Comparison of ENCODE assay signal across 8 cellular contexts in genomic region chr14:70601162-70601561, GRCh38. TPM values are rescaled to one million over a fixed set of nuclear protein-coding genes. Genes with fewer than 3 reads are reported as not detected.
DNase-seq lines count a peak whose midpoint lies in the region; ATAC-seq and TF ChIP-seq lines count a peak whose summit lies in the region.

No MANE protein-coding gene starts in this region.

- H3F3A ChIP-seq in PC-9 (ENCODE audit: insufficient read depth, low read depth), result no peaks in the 10 kb centered on the region; the same call in 1 of the 2 replicates

- H3K27me3 ChIP-seq in PC-9 (ENCODE audit: insufficient read depth, low read depth) (no peaks in the 10 kb centered on the region), fibroblast of lung (ENCODE audit: control insufficient read depth, insufficient read depth, low read length) (no peaks in the 10 kb centered on the region), rectal smooth muscle tissue (ENCODE audit: control insufficient read depth, insufficient read depth, low read length) (no peaks in the 10 kb centered on the region), aorta (ENCODE audit: control insufficient read depth in 1 of 2, insufficient read depth in 2 of 2, low read length in 1 of 2) (no peaks in the 10 kb centered on the region)

- H3K4me3 ChIP-seq in PC-9, result peak overlapping the region; percentile 64
- peak overlapping the region; percentile 39 to 79 (median 50) for H3K4me3 ChIP-seq in fibroblast of lung (replicated peaks in 1 of 4; ENCODE audit: control extremely low read depth in 1 of 4, insufficient read depth in 1 of 4, low read depth in 3 of 4, low read length in 4 of 4)
- peak overlapping the region; percentile 68 for H3K4me3 ChIP-seq in rectal smooth muscle tissue (ENCODE audit: low read length)
- H3K4me3 ChIP-seq in aorta (ENCODE audit: low read length in 2 of 2), result peak overlapping the region in 1 of 2 donors; percentile 61

- CTCF ChIA-PET in PC-9 (lab: Charles Lee), result interaction anchor here (0.5 to 0.8 kb wide), 4 partner anchors 103 to 208 kb away, joined by 3 to 5 read pairs (median 3); no protein-coding TSS in a partner anchor

- H3K27ac ChIP-seq in PC-9, result peak overlapping the region; percentile 51
- H3K27ac ChIP-seq in fibroblast of lung (ENCODE audit: insufficient read depth, low read length), result no peak overlapping the region
- H3K27ac ChIP-seq in rectal smooth muscle tissue (ENCODE audit: low read depth, low read length), result no peak overlapping the region
- no peak overlapping the region for H3K27ac ChIP-seq in aorta (ENCODE audit: low read depth in 1 of 2, low read length in 2 of 2)

- peaks cover 11% of the 10 kb centered on the region; the same call in 1 of the 2 replicates for H3K36me3 ChIP-seq in PC-9 (ENCODE audit: low read depth)
- no peaks in the 10 kb centered on the region for H3K36me3 ChIP-seq in fibroblast of lung (ENCODE audit: control insufficient read depth, insufficient read depth, low read length)
- H3K36me3 ChIP-seq in rectal smooth muscle tissue (ENCODE audit: control insufficient read depth, insufficient read depth, low read length), result peaks cover 1% of the 10 kb centered on the region
- no peaks in the 10 kb centered on the region for H3K36me3 ChIP-seq in aorta (ENCODE audit: control insufficient read depth in 1 of 2, insufficient read depth in 2 of 2, low read length in 1 of 2)

- ATAC-seq in aorta (ENCODE audit: low FRiP score), result no peak

- no peak for TF ChIP-seq CTCF in PC-9 (conservative IDR thresholded peaks at IDR 0.05)
- no peak for TF ChIP-seq CTCF in fibroblast of lung (conservative IDR thresholded peaks at IDR 0.05 in 1 of 2, IDR thresholded peaks at IDR 0.05 in 1 of 2; ENCODE audit: low read depth in 1 of 2, low read length in 2 of 2)

- intact Hi-C loops in PC-9 (cut with micrococcal nuclease; ENCODE audit: unreplicated experiment), result loop anchor here (2.0 to 5.0 kb wide), 2 partner anchors 66 to 306 kb away; partner anchors contain the start of gene PCNX1
- intact Hi-C loops in aorta (cut with DNase I), result loop anchor here in 1 of 2 donors (5.0 kb wide), 1 partner anchor 111 kb away; no protein-coding TSS in a partner anchor

- H3K9ac ChIP-seq in fibroblast of lung (ENCODE audit: insufficient read depth, low read length) (no peak overlapping the region), rectal smooth muscle tissue (ENCODE audit: low read length) (no peak overlapping the region)

- 7 to 8% methylated on average over 3 of the region's 3 CpGs for WGBS in aorta, 2 donors

- BruUV-seq in PC-9 (replicated peaks; lab: Mats Ljungman, UMichigan), result TSS peak; percentile 96

- H4K20me1 ChIP-seq in PC-9 (ENCODE audit: insufficient read depth) (peaks cover 30% of the 10 kb centered on the region), fibroblast of lung (ENCODE audit: control insufficient read depth, extremely low read depth, insufficient read depth, low read length) (no peaks in the 10 kb centered on the region)

- POLR2A ChIA-PET in PC-9 (lab: Charles Lee; ENCODE audit: unreplicated experiment), result interaction anchor here (0.7 kb wide), 2 partner anchors 11 to 219 kb away, joined by 3 read pairs; no protein-coding TSS in a partner anchor

- peak overlapping the region; percentile 89 for H2AFZ ChIP-seq in PC-9
- peak overlapping the region; percentile 15 for H2AFZ ChIP-seq in fibroblast of lung (ENCODE audit: low read length)

- H3K4me2 ChIP-seq in PC-9 (peak overlapping the region; percentile 92), fibroblast of lung (ENCODE audit: extremely low read depth, insufficient read depth, low read length) (peak overlapping the region; percentile 74)

- H3K4me1 ChIP-seq in PC-9 (replicated peaks; ENCODE audit: insufficient read depth) (peaks cover 19% of the 10 kb centered on the region), fibroblast of lung (ENCODE audit: control insufficient read depth, extremely low read depth, insufficient read depth, low read length) (peaks cover 3% of the 10 kb centered on the region), rectal smooth muscle tissue (ENCODE audit: control insufficient read depth, insufficient read depth, low read length) (peaks cover 10% of the 10 kb centered on the region), aorta (ENCODE audit: control insufficient read depth in 1 of 2, insufficient read depth in 2 of 2, low read length in 2 of 2) (peaks cover 0 to 7% of the 10 kb centered on the region in 2 donors)

- H3K79me2 ChIP-seq in PC-9 (ENCODE audit: low read depth), result peaks cover 43% of the 10 kb centered on the region
- H3K79me2 ChIP-seq in fibroblast of lung (ENCODE audit: control insufficient read depth, insufficient read depth, low read length), result peaks cover 32% of the 10 kb centered on the region

- H3K9me3 ChIP-seq in PC-9 (ENCODE audit: insufficient read depth, low read depth), result no peaks in the 10 kb centered on the region
- H3K9me3 ChIP-seq in fibroblast of lung (ENCODE audit: control insufficient read depth, insufficient read depth, low read depth, low read length), result no peaks in the 10 kb centered on the region
- H3K9me3 ChIP-seq in aorta (ENCODE audit: control insufficient read depth, low read length), result no peaks in the 10 kb centered on the region

- DNase-seq in GM04503 (ENCODE audit: low read depth), result peak; percentile 21
- peak in 1 of 2 experiments; percentile 63 for DNase-seq in PC-9
- DNase-seq in fibroblast of lung (ENCODE audit: low read depth in 2 of 2), result peak; percentile 2 to 67
- DNase-seq in aorta, result no peak
- no peak for DNase-seq in NCI-H1105 treated with DMSO at 0.1 percent for 48 hours (lab: John Stamatoyannopoulos, UW)
- no peak for DNase-seq in RKO (ENCODE audit: low spot score)
- no peak for DNase-seq in retina

- H3K9me2 ChIP-seq in PC-9 (ENCODE audit: insufficient read depth), result no peaks in the 10 kb centered on the region

RNA-seq across cellular contexts. Expression of gene MED6, which starts 0.7 kb away (rescaled TPM):
- total RNA-seq in PC-9 (2021), result 46.5 and 58.2 TPM in 2 replicates
- total RNA-seq in fibroblast of lung, result 26.5 and 26.6 TPM in 2 replicates
- 44.8 and 46.1 TPM in 2 replicates for polyA plus RNA-seq in fibroblast of lung
- 22.2 and 24.7 TPM in 2 replicates for polyA plus RNA-seq in fibroblast of lung (2012)
- 5.4 and 7.8 TPM in 2 replicates for polyA minus RNA-seq in fibroblast of lung (ENCODE audit: low replicate concordance)
- 10 to 100 TPM; 31.5 to 40.1 TPM for total RNA-seq in aorta
- 10 to 100 TPM; 15.5 to 24.8 TPM for polyA plus RNA-seq in aorta

RNA-seq across cellular contexts. Expression of gene TTC9, which starts 40.6 kb away (rescaled TPM):
- 9.3 and 9.9 TPM in 2 replicates for total RNA-seq in PC-9 (2021)
- 1.3 and 4.3 TPM in 2 replicates for total RNA-seq in fibroblast of lung
- 1.9 and 2.0 TPM in 2 replicates for polyA plus RNA-seq in fibroblast of lung
- 1.4 and 1.7 TPM in 2 replicates for polyA plus RNA-seq in fibroblast of lung (2012)
- 0.63 and 1.9 TPM in 2 replicates for polyA minus RNA-seq in fibroblast of lung (ENCODE audit: low replicate concordance)
- 1 to 10 TPM; 2.7 to 2.9 TPM for total RNA-seq in aorta
- 1 to 10 TPM; 1.6 to 2.8 TPM for polyA plus RNA-seq in aorta

Comparison
In these comparisons a context has a peak if more than half of its experiments do, and no peak if none do; other contexts are left out.
1. DNase-seq: peak in GM04503 (single experiment) and fibroblast of lung (2 of 2); none in aorta (0 of 2), NCI-H1105 treated with DMSO at 0.1 percent for 48 hours (single experiment), RKO (single experiment) and retina (single experiment).